In genomic region chr16:87840462-87840978, GRCh38 we compare ENCODE assay signal across 1 cellular context.
TF ChIP-seq lines count a peak whose summit lies in the region.

No MANE protein-coding gene starts in this region.

TF ChIP-seq in liver, 16 proteins besides CTCF, POLR2A, EP300 and RAD21:
- no peak for TF ChIP-seq REST (IDR thresholded peaks at IDR 0.05)
- TF ChIP-seq RXRA (IDR thresholded peaks at IDR 0.05): no peak
- TF ChIP-seq NR2F2 (IDR thresholded peaks at IDR 0.05): no peak
- no peak for TF ChIP-seq HNF4A (conservative IDR thresholded peaks at IDR 0.05)
- TF ChIP-seq MAX (IDR thresholded peaks at IDR 0.05): no peak
- no peak for TF ChIP-seq HNF4G (IDR thresholded peaks at IDR 0.05)
- no peak for TF ChIP-seq JUND (IDR thresholded peaks at IDR 0.05)
- no peak for TF ChIP-seq FOXA2 (IDR thresholded peaks at IDR 0.05)
- TF ChIP-seq ATF3 (IDR thresholded peaks at IDR 0.05): no peak
- no peak for TF ChIP-seq EGR1 (IDR thresholded peaks at IDR 0.05; ENCODE audit: low read depth in 2 of 2)
- no peak for TF ChIP-seq GABPA (IDR thresholded peaks at IDR 0.05 in 1 of 2, conservative IDR thresholded peaks at IDR 0.05 in 1 of 2)
- no peak for TF ChIP-seq ZBTB33 (IDR thresholded peaks at IDR 0.05)
- no peak for TF ChIP-seq FOXA1 (IDR thresholded peaks at IDR 0.05)
- TF ChIP-seq SP1 (IDR thresholded peaks at IDR 0.05): no peak
- TF ChIP-seq YY1 (IDR thresholded peaks at IDR 0.05): no peak
- TF ChIP-seq TAF1 (conservative IDR thresholded peaks at IDR 0.05): no peak
